In genomic region chr11:66050581-66051231, GRCh38 we compare ENCODE assay signal across 9 cellular contexts. TPM values are rescaled to one million over a fixed set of nuclear protein-coding genes. Genes with fewer than 3 reads are reported as not detected.
DNase-seq lines count a peak whose midpoint lies in the region; ATAC-seq, FAIRE-seq and TF ChIP-seq lines count a peak whose summit lies in the region.
"Had no signal": no experiment of that assay in that cellular context is flagged by ENCODE, and none has a peak within 500 bp of the region (broad histone marks: within the 10 kb centered on the region; RNA-seq: fewer than 3 reads in every experiment).

No MANE protein-coding gene starts in this region.

- H3K79me2 ChIP-seq in GM12878 (ENCODE audit: control insufficient read depth, insufficient read depth, low read length) = peaks cover 27% of the 10 kb centered on the region

- peaks cover 10 to 46% (median 19%) of the 10 kb centered on the region in 4 donors for H3K4me1 Mint-ChIP-seq in CD4-positive, CD25-positive, alpha-beta regulatory T cell
- H3K4me1 Mint-ChIP-seq in naive thymus-derived CD8-positive, alpha-beta T cell = peaks cover 21 to 44% (median 38%) of the 10 kb centered on the region in 4 donors

- H3K27me3 ChIP-seq in CD4-positive, CD25-positive, alpha-beta regulatory T cell (ENCODE audit: control insufficient read depth, insufficient read depth, low read length) = no peaks in the 10 kb centered on the region
- no peaks in the 10 kb centered on the region for H3K27me3 ChIP-seq in HUES64 (ENCODE audit: insufficient read depth, low read length)
- no peaks in the 10 kb centered on the region for H3K27me3 ChIP-seq in GM12878 (replicated peaks in 1 of 2; ENCODE audit: control insufficient read depth in 2 of 2, insufficient read depth in 2 of 2, low read length in 1 of 2)

- no peaks in the 10 kb centered on the region for H4K20me1 ChIP-seq in GM12878 (ENCODE audit: control insufficient read depth, insufficient read depth)

- H3K4me2 ChIP-seq in GM12878 (ENCODE audit: control insufficient read depth, insufficient read depth) = peak overlapping the region; percentile 88; the same call in 1 of the 2 replicates

- H3K9ac ChIP-seq in HUES64 (ENCODE audit: low read depth, low read length) (peak overlapping the region; percentile 80; the same call in 1 of the 2 replicates), GM12878 (ENCODE audit: control insufficient read depth, insufficient read depth, low read length) (peak overlapping the region; percentile 87; the same call in 1 of the 2 replicates)

- H3K4me1 ChIP-seq in CD4-positive, CD25-positive, alpha-beta regulatory T cell (ENCODE audit: control insufficient read depth, insufficient read depth, low read length, poor library complexity, severe bottlenecking) = peaks cover 27% of the 10 kb centered on the region
- H3K4me1 ChIP-seq in HUES64 (ENCODE audit: insufficient read depth, low read length) (peaks cover 25% of the 10 kb centered on the region), GM12878 (ENCODE audit: control insufficient read depth, insufficient read depth, low read length) (peaks cover 15% of the 10 kb centered on the region)

- RAD21 ChIA-PET in GM12878 (lab: Charles Lee; ENCODE audit: unreplicated experiment) = interaction anchor here (1.1 to 3.5 kb wide), 6 partner anchors 9 to 171 kb away, joined by 3 to 27 read pairs (median 6); partner anchors contain the start of genes CCDC85B and PACS1

- no peak for DNase-seq in CD4-positive, CD25-positive, alpha-beta regulatory T cell
- DNase-seq in GM12878 (ENCODE audit: low read depth, low spot score) (no peak), KBM-7 (no peak), germinal center (ENCODE audit: low spot score) (no peak), NCI-H128 (lab: John Stamatoyannopoulos, UW; ENCODE audit: unreplicated experiment) (no peak)
- DNase-seq in naive thymus-derived CD8-positive, alpha-beta T cell = no peak

- peak overlapping the region; percentile 86 for H3K27ac ChIP-seq in CD4-positive, CD25-positive, alpha-beta regulatory T cell (ENCODE audit: insufficient read depth, low read length, poor library complexity, severe bottlenecking)
- H3K27ac ChIP-seq in HUES64 (ENCODE audit: low read depth, low read length) (peak overlapping the region; percentile 95), GM12878 (ENCODE audit: control insufficient read depth, insufficient read depth) (peak overlapping the region; percentile 82; the same call in 1 of the 2 replicates)

- H3K9me3 ChIP-seq in CD4-positive, CD25-positive, alpha-beta regulatory T cell (ENCODE audit: control insufficient read depth in 2 of 2, low read length in 2 of 2) = no peaks in the 10 kb centered on the region
- H3K9me3 ChIP-seq in HUES64 (ENCODE audit: insufficient read depth, low read depth, low read length) = no peaks in the 10 kb centered on the region
- H3K9me3 ChIP-seq in GM12878 (replicated peaks; ENCODE audit: control insufficient read depth, insufficient read depth, low read length) = no peaks in the 10 kb centered on the region

- intact Hi-C loops in GM12878 (cut with micrococcal nuclease; ENCODE audit: unreplicated experiment) = loop anchor here (5.0 kb wide), 1 partner anchor 193 kb away; the partner anchor contains the start of gene CFL1

- TF ChIP-seq CTCF in GM12878 (IDR thresholded peaks at IDR 0.05 in 2 of 3, conservative IDR thresholded peaks at IDR 0.05 in 1 of 3; ENCODE audit: control insufficient read depth in 2 of 3, extremely low read depth in 1 of 3, insufficient read depth in 1 of 3, low read depth in 3 of 3, low read length in 3 of 3) = no peak

- in situ Hi-C loops in GM12878 (cut with MboI) (no loop called here), KBM-7 (cut with MboI; ENCODE audit: low pct_unique_long_range_greater_than_20kb, low sequenced_read_pairs) (no loop called here)

- TF ChIP-seq RAD21 in GM12878 (IDR thresholded peaks at IDR 0.05; ENCODE audit: insufficient read depth, low read depth, low read length) = no peak

- FAIRE-seq in GM12878 (lab: Jason Lieb, UNC) = no peak

- H3K4me3 ChIP-seq in CD4-positive, CD25-positive, alpha-beta regulatory T cell (ENCODE audit: low read depth, low read length) = peak overlapping the region; percentile 51
- peak overlapping the region; percentile 98 for H3K4me3 ChIP-seq in HUES64 (ENCODE audit: low read length)
- H3K4me3 ChIP-seq in GM12878 = peak overlapping the region; percentile 80; the same call in 1 of the 2 replicates

- TF ChIP-seq POLR2A in GM12878 (IDR thresholded peaks at IDR 0.05; ENCODE audit: low read depth, low read length) = no peak

- peaks cover 0 to 2% (median 0%) of the 10 kb centered on the region in 7 donors for H3K9me3 Mint-ChIP-seq in CD4-positive, CD25-positive, alpha-beta regulatory T cell
- H3K9me3 Mint-ChIP-seq in naive thymus-derived CD8-positive, alpha-beta T cell = no peaks in the 10 kb centered on the region

- no peak overlapping the region for H2AFZ ChIP-seq in GM12878 (ENCODE audit: control insufficient read depth, low read depth, low read length)

- CTCF ChIA-PET in GM12878 (lab: Yijun Ruan, JAX) = interaction anchor here (1.0 to 6.4 kb wide), 9 partner anchors 9 to 205 kb away, joined by 3 to 94 read pairs (median 6); partner anchors contain the start of gene MUS81

- POLR2A ChIA-PET in GM12878 (lab: Charles Lee) = interaction anchor here (0.6 to 3.5 kb wide), 10 partner anchors 12 to 994 kb away, joined by 3 to 25 read pairs (median 6); partner anchors contain the start of genes BANF1, EIF1AD and MUS81
- POLR2A ChIA-PET in naive thymus-derived CD8-positive, alpha-beta T cell (lab: Charles Lee) = interaction anchor here (1.4 to 2.5 kb wide), 3 partner anchors 10 to 217 kb away, joined by 4 to 11 read pairs (median 8); no protein-coding TSS in a partner anchor

- peak overlapping the region in 2 of 3 donors; percentile 93 to 99 for H3K27ac Mint-ChIP-seq in CD4-positive, CD25-positive, alpha-beta regulatory T cell
- H3K27ac Mint-ChIP-seq in naive thymus-derived CD8-positive, alpha-beta T cell = peak overlapping the region in 9 of 10 donors; percentile 51 to 98 (median 94)

- 78% methylated on average over 5 of the region's 5 CpGs for WGBS in HUES64
- 96% methylated on average over 5 of the region's 5 CpGs for WGBS in GM12878 (ENCODE audit: insufficient coverage, insufficient replicate concordance, low lambda C conversion rate, missing lambda C conversion rate)

- peaks cover 18% of the 10 kb centered on the region for H3K36me3 Mint-ChIP-seq in CD4-positive, CD25-positive, alpha-beta regulatory T cell
- peaks cover under 1 to 26% (median 3%) of the 10 kb centered on the region in 3 donors for H3K36me3 Mint-ChIP-seq in naive thymus-derived CD8-positive, alpha-beta T cell

- no peak for ATAC-seq in CD4-positive, CD25-positive, alpha-beta regulatory T cell (ENCODE audit: low read depth in 2 of 2)
- ATAC-seq in GM12878 = no peak
- no peak for ATAC-seq in naive thymus-derived CD8-positive, alpha-beta T cell
- no peak for ATAC-seq in HG02870 (IDR thresholded peaks at IDR 0.05; ENCODE audit: unreplicated experiment)

- no TSS peak for BruUV-seq in GM12878 (replicated peaks; lab: Mats Ljungman, UMichigan)

- H3K36me3 ChIP-seq in CD4-positive, CD25-positive, alpha-beta regulatory T cell (ENCODE audit: control insufficient read depth, insufficient read depth, low read length) = peaks cover 14% of the 10 kb centered on the region
- H3K36me3 ChIP-seq in HUES64 (ENCODE audit: insufficient read depth, low read length) (peaks cover 23% of the 10 kb centered on the region), GM12878 (ENCODE audit: control insufficient read depth in 2 of 2, insufficient read depth in 2 of 2, low read length in 1 of 2) (peaks cover 5 to 8% of the 10 kb centered on the region in 2 experiments; a peak in 3 of 4 replicates)

- SMC1A ChIA-PET in GM12878 (lab: Charles Lee; ENCODE audit: uncharacterized antibody, unreplicated experiment) = interaction anchor here (0.9 to 4.9 kb wide), 5 partner anchors 13 to 261 kb away, joined by 3 to 29 read pairs (median 5); no protein-coding TSS in a partner anchor

- no peak for TF ChIP-seq EP300 in GM12878 (IDR thresholded peaks at IDR 0.05; ENCODE audit: borderline replicate concordance in 1 of 2, control insufficient read depth in 1 of 2, low read depth in 2 of 2, low read length in 2 of 2)

- peak overlapping the region; percentile 65 to 100 (median 94) for H3K4me3 Mint-ChIP-seq in CD4-positive, CD25-positive, alpha-beta regulatory T cell
- peak overlapping the region; percentile 93 to 100 (median 99) for H3K4me3 Mint-ChIP-seq in naive thymus-derived CD8-positive, alpha-beta T cell

- peaks cover 18% of the 10 kb centered on the region for H3K27me3 Mint-ChIP-seq in CD4-positive, CD25-positive, alpha-beta regulatory T cell
- peaks cover 0 to 5% (median 0%) of the 10 kb centered on the region in 5 donors for H3K27me3 Mint-ChIP-seq in naive thymus-derived CD8-positive, alpha-beta T cell

RNA-seq across cellular contexts. Expression of gene SF3B2, which starts 1.5 kb away (rescaled TPM):
- total RNA-seq in CD4-positive, CD25-positive, alpha-beta regulatory T cell = 172 TPM
- 10 to 100 TPM; 67.6 to 79.7 (median 75.2) TPM for polyA plus RNA-seq in CD4-positive, CD25-positive, alpha-beta regulatory T cell
- polyA plus RNA-seq in HUES64 (2013, experiment 1 of 2) = 173 TPM
- 185 TPM for polyA plus RNA-seq in HUES64 (2013, experiment 2 of 2)
- total RNA-seq in GM12878 (2013; cell fraction: nucleolus; rRNA removed) = 164 and 227 TPM in 2 replicates
- total RNA-seq in GM12878 (2014; rRNA removed) (124 and 138 TPM in 2 replicates), GM12878 (2014; rRNA removed; fragmentation: Illumina TruSeq; extraction: Trizol) (144 and 150 TPM in 2 replicates), GM12878 (2021) (232 and 235 TPM in 2 replicates)
- polyA plus RNA-seq in GM12878 (2011; ENCODE audit: low read depth) = 102 TPM
- polyA plus RNA-seq in GM12878 (2011; rRNA removed) (55.7 and 91.4 TPM in 2 replicates), GM12878 (2014; fragmentation: Illumina TruSeq; extraction: Trizol) (220 and 221 TPM in 2 replicates), GM12878 (2014; fragmentation: Nextera tagmentation; extraction: Ambion mirVana) (100 to 1,000 TPM in 1 of 2 experiments, 10 to 100 TPM in 1; 56.3 to 123 TPM), GM12878 (2014; rRNA removed) (126 and 128 TPM in 2 replicates), GM12878 (2016; fragmentation: Nextera tagmentation; extraction: Ambion mirVana) (100 to 1,000 TPM; 243 to 245 TPM)
- 123 and 134 TPM in 2 replicates for polyA plus RNA-seq in GM12878 (2011; cell fraction: cytosol; rRNA removed)
- polyA plus RNA-seq in GM12878 (2011; cell fraction: nucleus; rRNA removed) = 123 and 176 TPM in 2 replicates
- polyA plus RNA-seq in GM12878 (2012) = 154 and 158 TPM in 2 replicates
- 46.3 and 58.3 TPM in 2 replicates for polyA minus RNA-seq in GM12878 (2011; rRNA and poly(A)+ RNA removed)
- 49.4 and 57.5 TPM in 2 replicates for polyA minus RNA-seq in GM12878 (2011; cell fraction: cytosol; rRNA and poly(A)+ RNA removed)
- 25.9 and 41.6 TPM in 2 replicates for polyA minus RNA-seq in GM12878 (2011; cell fraction: nucleus; rRNA and poly(A)+ RNA removed)
- total RNA-seq in naive thymus-derived CD8-positive, alpha-beta T cell = 100 to 1,000 TPM; 184 to 197 TPM
- 100 to 1,000 TPM in 1 of 3 donors, 10 to 100 TPM in 2; 70.3 to 115 (median 91.6) TPM for polyA plus RNA-seq in naive thymus-derived CD8-positive, alpha-beta T cell

RNA-seq across cellular contexts. Expression of gene GAL3ST3, which starts 1.7 kb away (rescaled TPM):
- total RNA-seq in CD4-positive, CD25-positive, alpha-beta regulatory T cell = not detected
- not detected for polyA plus RNA-seq in CD4-positive, CD25-positive, alpha-beta regulatory T cell
- 14.0 TPM for polyA plus RNA-seq in HUES64 (2013, experiment 1 of 2)
- polyA plus RNA-seq in HUES64 (2013, experiment 2 of 2) = 16.0 TPM
- not detected in 2 replicates for total RNA-seq in GM12878 (2013; cell fraction: nucleolus; rRNA removed)
- total RNA-seq in GM12878 (2014; rRNA removed) (not detected in 2 replicates), GM12878 (2014; rRNA removed; fragmentation: Illumina TruSeq; extraction: Trizol) (not detected in 2 replicates), GM12878 (2021) (not detected in 2 replicates)
- not detected for polyA plus RNA-seq in GM12878 (2011; ENCODE audit: low read depth)
- polyA plus RNA-seq in GM12878 (2011; rRNA removed) (not detected in 2 replicates), GM12878 (2014; fragmentation: Illumina TruSeq; extraction: Trizol) (not detected in 2 replicates), GM12878 (2014; fragmentation: Nextera tagmentation; extraction: Ambion mirVana) (not detected), GM12878 (2014; rRNA removed) (0.06 and 0.15 TPM in 2 replicates), GM12878 (2016; fragmentation: Nextera tagmentation; extraction: Ambion mirVana) (under 1 TPM in 1 of 2 experiments, not detected in 1; 0.12 TPM)
- not detected in 2 replicates for polyA plus RNA-seq in GM12878 (2011; cell fraction: cytosol; rRNA removed)
- polyA plus RNA-seq in GM12878 (2011; cell fraction: nucleus; rRNA removed) = 0.10 TPM in 1 of 2 replicates, not detected in the other
- not detected in 2 replicates for polyA plus RNA-seq in GM12878 (2012)
- polyA minus RNA-seq in GM12878 (2011; rRNA and poly(A)+ RNA removed) = not detected in 2 replicates
- not detected in 2 replicates for polyA minus RNA-seq in GM12878 (2011; cell fraction: cytosol; rRNA and poly(A)+ RNA removed)
- not detected in 2 replicates for polyA minus RNA-seq in GM12878 (2011; cell fraction: nucleus; rRNA and poly(A)+ RNA removed)
- total RNA-seq in naive thymus-derived CD8-positive, alpha-beta T cell = not detected
- polyA plus RNA-seq in naive thymus-derived CD8-positive, alpha-beta T cell = under 1 TPM in 1 of 3 donors, not detected in 2; 0.27 TPM
- total RNA-seq: mononuclear cell had no signal

RNA-seq across cellular contexts. Expression of gene PACS1, which starts 19.4 kb away (rescaled TPM):
- 306 TPM for total RNA-seq in CD4-positive, CD25-positive, alpha-beta regulatory T cell
- polyA plus RNA-seq in CD4-positive, CD25-positive, alpha-beta regulatory T cell = 10 to 100 TPM; 43.8 to 57.8 (median 47.1) TPM
- polyA plus RNA-seq in HUES64 (2013, experiment 1 of 2) = 14.7 TPM
- 17.3 TPM for polyA plus RNA-seq in HUES64 (2013, experiment 2 of 2)
- total RNA-seq in GM12878 (2013; cell fraction: nucleolus; rRNA removed) = 218 and 227 TPM in 2 replicates
- total RNA-seq in GM12878 (2014; rRNA removed) (11.4 and 14.7 TPM in 2 replicates), GM12878 (2014; rRNA removed; fragmentation: Illumina TruSeq; extraction: Trizol) (13.9 and 15.0 TPM in 2 replicates), GM12878 (2021) (71.9 and 74.3 TPM in 2 replicates)
- 39.8 TPM for polyA plus RNA-seq in GM12878 (2011; ENCODE audit: low read depth)
- polyA plus RNA-seq in GM12878 (2011; rRNA removed) (22.3 and 27.2 TPM in 2 replicates), GM12878 (2014; fragmentation: Illumina TruSeq; extraction: Trizol) (24.8 and 40.1 TPM in 2 replicates), GM12878 (2014; fragmentation: Nextera tagmentation; extraction: Ambion mirVana) (1 to 10 TPM; 1.1 to 1.2 TPM), GM12878 (2014; rRNA removed) (30.3 and 35.6 TPM in 2 replicates), GM12878 (2016; fragmentation: Nextera tagmentation; extraction: Ambion mirVana) (10 to 100 TPM; 16.5 to 19.3 TPM)
- 22.9 and 29.1 TPM in 2 replicates for polyA plus RNA-seq in GM12878 (2011; cell fraction: cytosol; rRNA removed)
- 54.4 and 80.0 TPM in 2 replicates for polyA plus RNA-seq in GM12878 (2011; cell fraction: nucleus; rRNA removed)
- 74.3 and 85.8 TPM in 2 replicates for polyA plus RNA-seq in GM12878 (2012)
- 69.0 and 103 TPM in 2 replicates for polyA minus RNA-seq in GM12878 (2011; rRNA and poly(A)+ RNA removed)
- polyA minus RNA-seq in GM12878 (2011; cell fraction: cytosol; rRNA and poly(A)+ RNA removed) = 39.8 and 50.6 TPM in 2 replicates
- 40.5 and 66.1 TPM in 2 replicates for polyA minus RNA-seq in GM12878 (2011; cell fraction: nucleus; rRNA and poly(A)+ RNA removed)
- 100 to 1,000 TPM; 312 to 317 TPM for total RNA-seq in naive thymus-derived CD8-positive, alpha-beta T cell
- 10 to 100 TPM; 35.9 to 98.8 (median 49.9) TPM for polyA plus RNA-seq in naive thymus-derived CD8-positive, alpha-beta T cell

RNA-seq across cellular contexts. Expression of gene CATSPER1, which starts 24.4 kb away (rescaled TPM):
- not detected for total RNA-seq in CD4-positive, CD25-positive, alpha-beta regulatory T cell
- polyA plus RNA-seq in CD4-positive, CD25-positive, alpha-beta regulatory T cell = not detected
- polyA plus RNA-seq in HUES64 (2013, experiment 1 of 2) = not detected
- polyA plus RNA-seq in HUES64 (2013, experiment 2 of 2) = not detected
- total RNA-seq in GM12878 (2013; cell fraction: nucleolus; rRNA removed) = not detected in 2 replicates
- not detected in 2 replicates for total RNA-seq in GM12878 (2014; rRNA removed)
- total RNA-seq in GM12878 (2014; rRNA removed; fragmentation: Illumina TruSeq; extraction: Trizol) = not detected in 2 replicates
- not detected in 2 replicates for total RNA-seq in GM12878 (2021)
- not detected for polyA plus RNA-seq in GM12878 (2011; ENCODE audit: low read depth)
- polyA plus RNA-seq in GM12878 (2011; rRNA removed) = 0.05 TPM in 1 of 2 replicates, not detected in the other
- 0.04 TPM in 1 of 2 replicates, not detected in the other for polyA plus RNA-seq in GM12878 (2011; cell fraction: cytosol; rRNA removed)
- polyA plus RNA-seq in GM12878 (2011; cell fraction: nucleus; rRNA removed) = not detected in 2 replicates
- polyA plus RNA-seq in GM12878 (2012) = not detected in 2 replicates
- polyA plus RNA-seq in GM12878 (2014; fragmentation: Illumina TruSeq; extraction: Trizol) = not detected in 2 replicates
- under 1 TPM in 1 of 2 experiments, not detected in 1; 0.02 TPM for polyA plus RNA-seq in GM12878 (2014; fragmentation: Nextera tagmentation; extraction: Ambion mirVana)
- not detected in 2 replicates for polyA plus RNA-seq in GM12878 (2014; rRNA removed)
- not detected for polyA plus RNA-seq in GM12878 (2016; fragmentation: Nextera tagmentation; extraction: Ambion mirVana)
- polyA minus RNA-seq in GM12878 (2011; rRNA and poly(A)+ RNA removed) = 0.21 TPM in 1 of 2 replicates, not detected in the other
- polyA minus RNA-seq in GM12878 (2011; cell fraction: cytosol; rRNA and poly(A)+ RNA removed) = not detected in 2 replicates
- polyA minus RNA-seq in GM12878 (2011; cell fraction: nucleus; rRNA and poly(A)+ RNA removed) = not detected in 2 replicates
- not detected for total RNA-seq in naive thymus-derived CD8-positive, alpha-beta T cell
- polyA plus RNA-seq in naive thymus-derived CD8-positive, alpha-beta T cell = under 1 TPM in 1 of 3 donors, not detected in 2; 0.11 TPM

RNA-seq across cellular contexts. Expression of gene CST6, which starts 38.9 kb away (rescaled TPM):
- total RNA-seq in CD4-positive, CD25-positive, alpha-beta regulatory T cell = not detected
- not detected for polyA plus RNA-seq in CD4-positive, CD25-positive, alpha-beta regulatory T cell
- not detected for polyA plus RNA-seq in HUES64 (2013, experiment 1 of 2)
- not detected for polyA plus RNA-seq in HUES64 (2013, experiment 2 of 2)
- total RNA-seq in GM12878 (2013; cell fraction: nucleolus; rRNA removed) = not detected in 2 replicates
- total RNA-seq in GM12878 (2014; rRNA removed) = not detected in 2 replicates
- not detected in 2 replicates for total RNA-seq in GM12878 (2014; rRNA removed; fragmentation: Illumina TruSeq; extraction: Trizol)
- total RNA-seq in GM12878 (2021) = not detected in 2 replicates
- not detected for polyA plus RNA-seq in GM12878 (2011; ENCODE audit: low read depth)
- not detected in 2 replicates for polyA plus RNA-seq in GM12878 (2011; rRNA removed)
- not detected in 2 replicates for polyA plus RNA-seq in GM12878 (2011; cell fraction: cytosol; rRNA removed)
- polyA plus RNA-seq in GM12878 (2011; cell fraction: nucleus; rRNA removed) = not detected in 2 replicates
- polyA plus RNA-seq in GM12878 (2012) = not detected in 2 replicates
- polyA plus RNA-seq in GM12878 (2014; fragmentation: Illumina TruSeq; extraction: Trizol) = not detected in 2 replicates
- polyA plus RNA-seq in GM12878 (2014; fragmentation: Nextera tagmentation; extraction: Ambion mirVana) = not detected
- 0.19 TPM in 1 of 2 replicates, not detected in the other for polyA plus RNA-seq in GM12878 (2014; rRNA removed)
- polyA plus RNA-seq in GM12878 (2016; fragmentation: Nextera tagmentation; extraction: Ambion mirVana) = not detected
- not detected in 2 replicates for polyA minus RNA-seq in GM12878 (2011; rRNA and poly(A)+ RNA removed)
- polyA minus RNA-seq in GM12878 (2011; cell fraction: cytosol; rRNA and poly(A)+ RNA removed) = not detected in 2 replicates
- polyA minus RNA-seq in GM12878 (2011; cell fraction: nucleus; rRNA and poly(A)+ RNA removed) = not detected in 2 replicates
- total RNA-seq in naive thymus-derived CD8-positive, alpha-beta T cell = not detected
- polyA plus RNA-seq in naive thymus-derived CD8-positive, alpha-beta T cell = not detected
- total RNA-seq: mononuclear cell had no signal
